9 cellular contexts compared by ENCODE assay signal in genomic region chr7:157271991-157272324, GRCh38.
DNase-seq lines count a peak whose midpoint lies in the region; ATAC-seq and TF ChIP-seq lines count a peak whose summit lies in the region.
"Had no signal": no experiment of that assay in that cellular context is flagged by ENCODE, and none has a peak within 500 bp of the region (broad histone marks: within the 10 kb centered on the region; RNA-seq: fewer than 3 reads in every experiment).

No MANE protein-coding gene starts in this region.

- H3K4me3 ChIP-seq in CD4-positive, alpha-beta memory T cell (ENCODE audit: low read length in 2 of 2): no peak overlapping the region
- H3K4me3 ChIP-seq in epithelial cell of esophagus (ENCODE audit: low read length): no peak overlapping the region
- H3K4me3 ChIP-seq: cardiac muscle cell had no signal

- no peaks in the 10 kb centered on the region for H3K27me3 ChIP-seq in CD4-positive, alpha-beta memory T cell (ENCODE audit: insufficient read depth, low read length)
- H3K27me3 ChIP-seq: cardiac muscle cell had no signal

- CTCF ChIA-PET in CD4-positive, alpha-beta memory T cell (lab: Charles Lee; ENCODE audit: partially characterized antibody): interaction anchor here (0.8 to 2.8 kb wide), 9 partner anchors 13 to 303 kb away, joined by 3 to 10 read pairs (median 3); no protein-coding TSS in a partner anchor

- H3K27ac Mint-ChIP-seq in CD4-positive, alpha-beta memory T cell: peak overlapping the region in 5 of 7 donors; percentile 19 to 80 (median 63)
- H3K27ac Mint-ChIP-seq in osteocyte (ENCODE audit: unreplicated experiment): peak overlapping the region; percentile 85

- POLR2A ChIA-PET in CD4-positive, alpha-beta memory T cell (lab: Charles Lee; ENCODE audit: partially characterized antibody): no interaction called here

- TF ChIP-seq CTCF in epithelial cell of esophagus (IDR thresholded peaks at IDR 0.05; ENCODE audit: insufficient read depth, low read depth, low read length, missing control alignments) (no peak), osteocyte (IDR thresholded peaks at IDR 0.05) (no peak)

- intact Hi-C loops in CD4-positive, alpha-beta memory T cell (cut with micrococcal nuclease): loop anchor here (2.0 to 5.0 kb wide), 3 partner anchors 65 to 1475 kb away; partner anchors contain the start of gene DNAJB6

- no peak overlapping the region for H3K27ac ChIP-seq in CD4-positive, alpha-beta memory T cell (ENCODE audit: low read depth, low read length)
- H3K27ac ChIP-seq: cardiac muscle cell had no signal

- H3K36me3 Mint-ChIP-seq in CD4-positive, alpha-beta memory T cell: peaks cover 17 to 38% of the 10 kb centered on the region in 2 donors
- H3K36me3 Mint-ChIP-seq in osteocyte (ENCODE audit: unreplicated experiment): peaks cover 29% of the 10 kb centered on the region

- peaks cover 0 to 1% (median 0%) of the 10 kb centered on the region in 8 donors for H3K9me3 Mint-ChIP-seq in CD4-positive, alpha-beta memory T cell
- no peaks in the 10 kb centered on the region for H3K9me3 Mint-ChIP-seq in osteocyte (ENCODE audit: unreplicated experiment)

- DNase-seq in CD4-positive, alpha-beta memory T cell: no peak
- peak; percentile 72 for DNase-seq in NCI-H2029 (lab: John Stamatoyannopoulos, UW)
- DNase-seq in epithelial cell of esophagus (ENCODE audit: low read depth): peak; percentile 98
- DNase-seq in osteocyte (ENCODE audit: extremely low spot score, unreplicated experiment): no peak
- DNase-seq in 8988T: no peak
- no peak for DNase-seq in GM19238 (ENCODE audit: insufficient read length, low spot score)

- H3K9me3 ChIP-seq in CD4-positive, alpha-beta memory T cell (ENCODE audit: control insufficient read depth in 1 of 2, low read length in 2 of 2): no peaks in the 10 kb centered on the region

- H3K4me3 Mint-ChIP-seq in CD4-positive, alpha-beta memory T cell: peak overlapping the region in 2 of 8 donors; percentile 1 to 48
- no peak overlapping the region for H3K4me3 Mint-ChIP-seq in osteocyte (ENCODE audit: unreplicated experiment)

- H3K4me1 Mint-ChIP-seq in CD4-positive, alpha-beta memory T cell: peaks cover 17 to 33% (median 24%) of the 10 kb centered on the region in 4 donors
- H3K4me1 Mint-ChIP-seq in osteocyte (ENCODE audit: unreplicated experiment): peaks cover 34% of the 10 kb centered on the region

- peaks cover 8% of the 10 kb centered on the region for H3K36me3 ChIP-seq in CD4-positive, alpha-beta memory T cell (ENCODE audit: insufficient read depth, low read length)

- H3K27me3 Mint-ChIP-seq in CD4-positive, alpha-beta memory T cell: peaks cover 0 to 5% of the 10 kb centered on the region in 2 donors
- H3K27me3 Mint-ChIP-seq in osteocyte (ENCODE audit: unreplicated experiment): no peaks in the 10 kb centered on the region

- ATAC-seq in GM19035 (IDR thresholded peaks at IDR 0.05; ENCODE audit: unreplicated experiment) (no peak), GM18867 (IDR thresholded peaks at IDR 0.05; ENCODE audit: unreplicated experiment) (no peak)

- peaks cover 30% of the 10 kb centered on the region for H3K4me1 ChIP-seq in CD4-positive, alpha-beta memory T cell (ENCODE audit: insufficient read depth, low read length)

Comparison
In these comparisons a context has a peak if more than half of its experiments do, and no peak if none do; other contexts are left out.
1. DNase-seq: peak in NCI-H2029 (single experiment) and epithelial cell of esophagus (single experiment); none in CD4-positive, alpha-beta memory T cell (0 of 5), osteocyte (single experiment), 8988T (single experiment) and GM19238 (single experiment).